ENCODE assay signal across 1 cellular context in the genomic region with DNA sequence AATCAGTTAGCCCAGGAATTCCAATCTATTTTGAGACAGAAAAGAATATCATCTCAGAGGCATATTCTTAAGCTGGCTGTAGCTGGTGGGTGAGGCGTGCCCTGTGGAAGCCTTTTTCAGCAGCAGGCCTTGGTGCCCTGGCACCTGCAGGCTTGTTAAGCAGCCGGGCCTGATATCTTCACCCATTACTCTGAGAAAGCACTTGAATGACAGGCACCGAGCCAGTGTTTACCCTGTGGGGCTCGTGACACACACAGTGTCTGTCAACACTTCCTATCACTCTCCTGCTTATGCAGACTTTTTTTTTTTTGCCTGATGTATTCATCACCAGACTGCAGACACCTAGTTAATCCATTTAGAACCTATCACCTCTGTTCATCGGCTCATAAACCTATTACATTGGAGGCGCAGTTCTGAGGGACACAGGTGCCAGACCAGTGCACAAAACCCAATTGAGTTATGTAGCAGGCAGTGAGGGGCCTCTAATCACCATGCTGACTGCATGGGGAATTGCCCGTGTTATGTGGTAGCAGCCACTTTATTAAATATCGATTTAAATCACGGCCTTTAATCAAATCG.
TF ChIP-seq lines count a peak whose summit lies in the region.

No MANE protein-coding gene starts in this region.

TF ChIP-seq in GM23338, 12 proteins besides CTCF, POLR2A, EP300 and RAD21 (continued from another document):
- TF ChIP-seq, protein P1, sequence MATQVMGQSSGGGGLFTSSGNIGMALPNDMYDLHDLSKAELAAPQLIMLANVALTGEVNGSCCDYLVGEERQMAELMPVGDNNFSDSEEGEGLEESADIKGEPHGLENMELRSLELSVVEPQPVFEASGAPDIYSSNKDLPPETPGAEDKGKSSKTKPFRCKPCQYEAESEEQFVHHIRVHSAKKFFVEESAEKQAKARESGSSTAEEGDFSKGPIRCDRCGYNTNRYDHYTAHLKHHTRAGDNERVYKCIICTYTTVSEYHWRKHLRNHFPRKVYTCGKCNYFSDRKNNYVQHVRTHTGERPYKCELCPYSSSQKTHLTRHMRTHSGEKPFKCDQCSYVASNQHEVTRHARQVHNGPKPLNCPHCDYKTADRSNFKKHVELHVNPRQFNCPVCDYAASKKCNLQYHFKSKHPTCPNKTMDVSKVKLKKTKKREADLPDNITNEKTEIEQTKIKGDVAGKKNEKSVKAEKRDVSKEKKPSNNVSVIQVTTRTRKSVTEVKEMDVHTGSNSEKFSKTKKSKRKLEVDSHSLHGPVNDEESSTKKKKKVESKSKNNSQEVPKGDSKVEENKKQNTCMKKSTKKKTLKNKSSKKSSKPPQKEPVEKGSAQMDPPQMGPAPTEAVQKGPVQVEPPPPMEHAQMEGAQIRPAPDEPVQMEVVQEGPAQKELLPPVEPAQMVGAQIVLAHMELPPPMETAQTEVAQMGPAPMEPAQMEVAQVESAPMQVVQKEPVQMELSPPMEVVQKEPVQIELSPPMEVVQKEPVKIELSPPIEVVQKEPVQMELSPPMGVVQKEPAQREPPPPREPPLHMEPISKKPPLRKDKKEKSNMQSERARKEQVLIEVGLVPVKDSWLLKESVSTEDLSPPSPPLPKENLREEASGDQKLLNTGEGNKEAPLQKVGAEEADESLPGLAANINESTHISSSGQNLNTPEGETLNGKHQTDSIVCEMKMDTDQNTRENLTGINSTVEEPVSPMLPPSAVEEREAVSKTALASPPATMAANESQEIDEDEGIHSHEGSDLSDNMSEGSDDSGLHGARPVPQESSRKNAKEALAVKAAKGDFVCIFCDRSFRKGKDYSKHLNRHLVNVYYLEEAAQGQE (IDR thresholded peaks at IDR 0.05; ENCODE audit: unreplicated experiment), result no peak
- no peak for TF ChIP-seq ZNF114 (CRISPR knock-in tag; IDR thresholded peaks at IDR 0.05)
- TF ChIP-seq STAT1 (IDR thresholded peaks at IDR 0.05; ENCODE audit: unreplicated experiment), result no peak
- TF ChIP-seq EZH2 (IDR thresholded peaks at IDR 0.05; ENCODE audit: low read depth, unreplicated experiment), result no peak
- TF ChIP-seq, protein P2, sequence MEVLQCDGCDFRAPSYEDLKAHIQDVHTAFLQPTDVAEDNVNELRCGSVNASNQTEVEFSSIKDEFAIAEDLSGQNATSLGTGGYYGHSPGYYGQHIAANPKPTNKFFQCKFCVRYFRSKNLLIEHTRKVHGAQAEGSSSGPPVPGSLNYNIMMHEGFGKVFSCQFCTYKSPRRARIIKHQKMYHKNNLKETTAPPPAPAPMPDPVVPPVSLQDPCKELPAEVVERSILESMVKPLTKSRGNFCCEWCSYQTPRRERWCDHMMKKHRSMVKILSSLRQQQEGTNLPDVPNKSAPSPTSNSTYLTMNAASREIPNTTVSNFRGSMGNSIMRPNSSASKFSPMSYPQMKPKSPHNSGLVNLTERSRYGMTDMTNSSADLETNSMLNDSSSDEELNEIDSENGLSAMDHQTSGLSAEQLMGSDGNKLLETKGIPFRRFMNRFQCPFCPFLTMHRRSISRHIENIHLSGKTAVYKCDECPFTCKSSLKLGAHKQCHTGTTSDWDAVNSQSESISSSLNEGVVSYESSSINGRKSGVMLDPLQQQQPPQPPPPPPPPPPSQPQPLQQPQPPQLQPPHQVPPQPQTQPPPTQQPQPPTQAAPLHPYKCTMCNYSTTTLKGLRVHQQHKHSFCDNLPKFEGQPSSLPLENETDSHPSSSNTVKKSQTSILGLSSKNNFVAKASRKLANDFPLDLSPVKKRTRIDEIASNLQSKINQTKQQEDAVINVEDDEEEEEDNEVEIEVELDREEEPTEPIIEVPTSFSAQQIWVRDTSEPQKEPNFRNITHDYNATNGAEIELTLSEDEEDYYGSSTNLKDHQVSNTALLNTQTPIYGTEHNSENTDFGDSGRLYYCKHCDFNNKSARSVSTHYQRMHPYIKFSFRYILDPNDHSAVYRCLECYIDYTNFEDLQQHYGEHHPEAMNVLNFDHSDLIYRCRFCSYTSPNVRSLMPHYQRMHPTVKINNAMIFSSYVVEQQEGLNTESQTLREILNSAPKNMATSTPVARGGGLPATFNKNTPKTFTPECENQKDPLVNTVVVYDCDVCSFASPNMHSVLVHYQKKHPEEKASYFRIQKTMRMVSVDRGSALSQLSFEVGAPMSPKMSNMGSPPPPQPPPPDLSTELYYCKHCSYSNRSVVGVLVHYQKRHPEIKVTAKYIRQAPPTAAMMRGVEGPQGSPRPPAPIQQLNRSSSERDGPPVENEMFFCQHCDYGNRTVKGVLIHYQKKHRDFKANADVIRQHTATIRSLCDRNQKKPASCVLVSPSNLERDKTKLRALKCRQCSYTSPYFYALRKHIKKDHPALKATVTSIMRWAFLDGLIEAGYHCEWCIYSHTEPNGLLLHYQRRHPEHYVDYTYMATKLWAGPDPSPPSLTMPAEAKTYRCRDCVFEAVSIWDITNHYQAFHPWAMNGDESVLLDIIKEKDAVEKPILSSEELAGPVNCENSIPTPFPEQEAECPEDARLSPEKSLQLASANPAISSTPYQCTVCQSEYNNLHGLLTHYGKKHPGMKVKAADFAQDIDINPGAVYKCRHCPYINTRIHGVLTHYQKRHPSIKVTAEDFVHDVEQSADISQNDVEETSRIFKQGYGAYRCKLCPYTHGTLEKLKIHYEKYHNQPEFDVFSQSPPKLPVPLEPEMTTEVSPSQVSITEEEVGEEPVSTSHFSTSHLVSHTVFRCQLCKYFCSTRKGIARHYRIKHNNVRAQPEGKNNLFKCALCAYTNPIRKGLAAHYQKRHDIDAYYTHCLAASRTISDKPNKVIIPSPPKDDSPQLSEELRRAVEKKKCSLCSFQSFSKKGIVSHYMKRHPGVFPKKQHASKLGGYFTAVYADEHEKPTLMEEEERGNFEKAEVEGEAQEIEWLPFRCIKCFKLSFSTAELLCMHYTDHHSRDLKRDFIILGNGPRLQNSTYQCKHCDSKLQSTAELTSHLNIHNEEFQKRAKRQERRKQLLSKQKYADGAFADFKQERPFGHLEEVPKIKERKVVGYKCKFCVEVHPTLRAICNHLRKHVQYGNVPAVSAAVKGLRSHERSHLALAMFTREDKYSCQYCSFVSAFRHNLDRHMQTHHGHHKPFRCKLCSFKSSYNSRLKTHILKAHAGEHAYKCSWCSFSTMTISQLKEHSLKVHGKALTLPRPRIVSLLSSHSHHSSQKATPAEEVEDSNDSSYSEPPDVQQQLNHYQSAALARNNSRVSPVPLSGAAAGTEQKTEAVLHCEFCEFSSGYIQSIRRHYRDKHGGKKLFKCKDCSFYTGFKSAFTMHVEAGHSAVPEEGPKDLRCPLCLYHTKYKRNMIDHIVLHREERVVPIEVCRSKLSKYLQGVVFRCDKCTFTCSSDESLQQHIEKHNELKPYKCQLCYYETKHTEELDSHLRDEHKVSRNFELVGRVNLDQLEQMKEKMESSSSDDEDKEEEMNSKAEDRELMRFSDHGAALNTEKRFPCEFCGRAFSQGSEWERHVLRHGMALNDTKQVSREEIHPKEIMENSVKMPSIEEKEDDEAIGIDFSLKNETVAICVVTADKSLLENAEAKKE (CRISPR knock-in tag; IDR thresholded peaks at IDR 0.05), result no peak
- TF ChIP-seq JUNB (IDR thresholded peaks at IDR 0.05; ENCODE audit: unreplicated experiment), result no peak
- no peak for TF ChIP-seq CREB1 (CRISPR knock-in tag; IDR thresholded peaks at IDR 0.05; ENCODE audit: low read depth)
- TF ChIP-seq NANOG (IDR thresholded peaks at IDR 0.05; ENCODE audit: borderline replicate concordance), result no peak
- TF ChIP-seq EZH2phosphoT487 (IDR thresholded peaks at IDR 0.05; ENCODE audit: unreplicated experiment), result no peak
- TF ChIP-seq, protein P3, sequence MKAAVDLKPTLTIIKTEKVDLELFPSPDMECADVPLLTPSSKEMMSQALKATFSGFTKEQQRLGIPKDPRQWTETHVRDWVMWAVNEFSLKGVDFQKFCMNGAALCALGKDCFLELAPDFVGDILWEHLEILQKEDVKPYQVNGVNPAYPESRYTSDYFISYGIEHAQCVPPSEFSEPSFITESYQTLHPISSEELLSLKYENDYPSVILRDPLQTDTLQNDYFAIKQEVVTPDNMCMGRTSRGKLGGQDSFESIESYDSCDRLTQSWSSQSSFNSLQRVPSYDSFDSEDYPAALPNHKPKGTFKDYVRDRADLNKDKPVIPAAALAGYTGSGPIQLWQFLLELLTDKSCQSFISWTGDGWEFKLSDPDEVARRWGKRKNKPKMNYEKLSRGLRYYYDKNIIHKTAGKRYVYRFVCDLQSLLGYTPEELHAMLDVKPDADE (IDR thresholded peaks at IDR 0.05), result no peak
- TF ChIP-seq ZNF331 (CRISPR knock-in tag; IDR thresholded peaks at IDR 0.05; ENCODE audit: low read depth), result no peak
